Comparison of ENCODE assay signal across 9 cellular contexts in the genomic region with DNA sequence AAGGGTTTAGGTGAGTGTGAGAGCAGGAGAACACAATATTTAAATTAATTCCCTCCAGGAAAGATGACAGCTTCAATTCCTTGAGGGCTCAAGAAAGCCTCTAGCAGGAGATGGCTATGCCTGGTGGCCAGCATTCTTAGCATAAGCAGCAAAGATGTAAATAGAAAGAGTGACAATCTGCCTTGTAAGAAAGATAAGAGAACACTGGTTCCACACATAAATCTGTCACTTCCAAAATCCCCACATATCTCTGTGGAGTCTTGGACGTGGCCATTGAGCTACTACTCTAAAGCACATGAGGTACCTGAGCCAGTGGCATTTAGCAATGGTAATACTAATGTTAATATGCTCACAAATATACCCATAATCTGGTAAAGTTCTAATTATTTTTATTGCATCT. TPM values are rescaled to one million over a fixed set of nuclear protein-coding genes. Genes with fewer than 3 reads are reported as not detected.
"Had no signal": no experiment of that assay in that cellular context is flagged by ENCODE, and none has a peak within 500 bp of the region (broad histone marks: within the 10 kb centered on the region; RNA-seq: fewer than 3 reads in every experiment).

No MANE protein-coding gene starts in this region.

- FAIRE-seq: HepG2, HTR-8/SVneo had no signal

- DNase-seq: IMR-90, KBM-7 had no signal

- H3K27me3 Mint-ChIP-seq: IgD-negative memory B cell had no signal

- H3K36me3 Mint-ChIP-seq: IgD-negative memory B cell had no signal

- H3K9ac ChIP-seq: KMS-11 had no signal

- ATAC-seq: HepG2 had no signal

- H3K27ac Mint-ChIP-seq: IgD-negative memory B cell had no signal

- H3K4me1 Mint-ChIP-seq: IgD-negative memory B cell had no signal

- H3K4me2 ChIP-seq: KMS-11 had no signal

- H3K27ac ChIP-seq: HL-60, KMS-11 had no signal

RNA-seq across cellular contexts. Expression of a gene that starts 29.2 kb away (rescaled TPM):
- total RNA-seq: HepG2, HT-29, HT1080, IMR-90 had no signal
- polyA plus RNA-seq: HepG2, IgD-negative memory B cell, IMR-90 had no signal

RNA-seq across cellular contexts. Expression of a gene that starts 34.7 kb away (rescaled TPM):
- total RNA-seq: HepG2, HT-29, HT1080, IMR-90 had no signal
- polyA plus RNA-seq: HepG2, IgD-negative memory B cell, IMR-90 had no signal
